In the genomic region with DNA sequence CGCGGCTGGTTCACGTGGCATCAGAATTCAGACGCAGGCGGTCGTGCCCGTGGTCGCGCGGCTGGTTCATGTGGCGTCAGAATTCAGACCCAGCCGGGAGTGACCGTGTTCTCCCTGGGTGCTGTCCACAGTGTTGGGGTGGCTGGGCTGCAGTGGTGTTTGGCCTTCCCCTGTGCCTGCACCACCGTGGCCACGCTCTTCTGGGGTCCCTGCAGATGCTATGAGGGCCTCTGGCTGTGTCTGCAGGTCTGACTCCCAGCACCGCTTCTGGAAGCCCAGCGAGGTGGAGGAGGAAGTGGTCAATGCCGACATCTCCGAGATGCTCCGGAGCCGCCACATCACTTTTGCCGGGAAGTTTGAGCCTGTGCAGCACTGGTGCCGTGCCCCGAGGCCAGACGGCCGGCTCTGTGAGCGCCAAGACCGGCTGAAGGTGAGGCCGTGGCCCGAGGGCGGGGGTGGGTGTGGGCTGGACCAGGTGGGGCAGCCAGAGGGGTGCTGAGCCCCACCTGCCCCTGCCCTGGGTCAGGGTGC, we compare ENCODE assay signal across 26 cellular contexts. TPM values are rescaled to one million over a fixed set of nuclear protein-coding genes. Genes with fewer than 3 reads are reported as not detected.
"Had no signal": no experiment of that assay in that cellular context is flagged by ENCODE, and none has a peak within 500 bp of the region (broad histone marks: within the 10 kb centered on the region; RNA-seq: fewer than 3 reads in every experiment).

No MANE protein-coding gene starts in this region.

- H3K4me3 Mint-ChIP-seq: activated CD4-positive, alpha-beta T cell treated with anti-CD3 and anti-CD28 coated beads for 36 hours; activated T-cell treated with anti-CD3 and anti-CD28 coated beads, Interleukin-2, amount 50 U/mL, for 4 hours; dendritic cell treated with granulocyte-macrophage colony-stimulating factor and Interleukin-4, amounts not matched to agents 40 ng/mL and 50 ng/mL, for 4 days; naive B cell; neural progenitor cell; stimulated activated effector memory CD8-positive, alpha-beta T cell treated with anti-CD3 and anti-CD28 coated beads, Interleukin-12 subunit alpha, Interleukin-12 subunit beta, amount 100 ng/mL, for 72 hours had no signal

- H3K4me1 ChIP-seq: prostate gland, stomach, suprapubic skin, tibial nerve had no signal

- H3K9me3 Mint-ChIP-seq: activated T-cell treated with anti-CD3 and anti-CD28 coated beads, Interleukin-2, amount 50 U/mL, for 4 hours; activated T-helper 2 cell treated with anti-CD3 and anti-CD28 coated beads, Interferon-gamma antibody, Interleukin-2, Interleukin-4, amounts not matched to agents 10 μg/mL and 5 μg/mL and 100 μg/mL, durations not matched to agents 14 hours and 24 hours and 36 hours; dendritic cell treated with granulocyte-macrophage colony-stimulating factor and Interleukin-4, amounts not matched to agents 40 ng/mL and 50 ng/mL, for 4 days; naive B cell; neural progenitor cell; stimulated activated effector memory CD8-positive, alpha-beta T cell treated with anti-CD3 and anti-CD28 coated beads, Interleukin-12 subunit alpha, Interleukin-12 subunit beta, amount 100 ng/mL, for 72 hours had no signal

- DNase-seq: activated CD4-positive, alpha-beta T cell treated with anti-CD3 and anti-CD28 coated beads for 36 hours; activated CD4-positive, alpha-beta T cell treated with anti-CD3 and anti-CD28 coated beads, Interleukin-2, amount 50 U/mL, for 4 hours; activated CD8-positive, alpha-beta memory T cell treated with anti-CD3 and anti-CD28 coated beads for 24 hours; activated CD8-positive, alpha-beta memory T cell treated with anti-CD3 and anti-CD28 coated beads, Interleukin-2, amount 50 U/mL, for 48 hours; activated naive CD4-positive, alpha-beta T cell; activated T-cell treated with anti-CD3 and anti-CD28 coated beads, Interleukin-2, amount 50 U/mL, for 4 hours; effector CD4-positive, alpha-beta T cell; foreskin melanocyte; hippocampal formation; mesendoderm; naive B cell; stimulated activated CD4-positive, alpha-beta T cell treated with anti-CD3 and anti-CD28 coated beads, Interleukin-2, amount 100 ng/mL, for 24 hours; stomach had no signal

- H3K4me3 ChIP-seq: cardiac muscle cell, neural progenitor cell, prostate gland, skin epidermis, stomach, suprapubic skin, tibial nerve had no signal

- H3K9me3 ChIP-seq: prostate gland, stomach, suprapubic skin, tibial nerve had no signal

- H3K27me3 ChIP-seq: cardiac muscle cell, neural progenitor cell, stomach, suprapubic skin, tibial nerve had no signal

- H3K27ac Mint-ChIP-seq: activated CD4-positive, alpha-beta T cell treated with anti-CD3 and anti-CD28 coated beads for 36 hours; activated T-helper 2 cell treated with anti-CD3 and anti-CD28 coated beads, Interferon-gamma antibody, Interleukin-2, Interleukin-4, amounts not matched to agents 10 μg/mL and 5 μg/mL and 100 μg/mL, durations not matched to agents 14 hours and 24 hours and 36 hours; dendritic cell treated with granulocyte-macrophage colony-stimulating factor and Interleukin-4, amounts not matched to agents 40 ng/mL and 50 ng/mL, for 4 days; neural progenitor cell; stimulated activated effector memory CD8-positive, alpha-beta T cell treated with anti-CD3 and anti-CD28 coated beads, Interleukin-12 subunit alpha, Interleukin-12 subunit beta, amount 100 ng/mL, for 72 hours had no signal

- H3K4me1 Mint-ChIP-seq: activated CD4-positive, alpha-beta T cell treated with anti-CD3 and anti-CD28 coated beads for 36 hours; naive B cell; stimulated activated effector memory CD8-positive, alpha-beta T cell treated with anti-CD3 and anti-CD28 coated beads, Interleukin-12 subunit alpha, Interleukin-12 subunit beta, amount 100 ng/mL, for 72 hours had no signal

- H3K27ac ChIP-seq: cardiac muscle cell, neural progenitor cell, prostate gland, skin epidermis, stomach, suprapubic skin, tibial nerve had no signal

- H3K36me3 Mint-ChIP-seq: naive B cell; neural progenitor cell; stimulated activated effector memory CD8-positive, alpha-beta T cell treated with anti-CD3 and anti-CD28 coated beads, Interleukin-12 subunit alpha, Interleukin-12 subunit beta, amount 100 ng/mL, for 72 hours had no signal

- ATAC-seq: activated CD4-positive, alpha-beta T cell treated with anti-CD3 and anti-CD28 coated beads for 36 hours; activated T-cell treated with anti-CD3 and anti-CD28 coated beads, Interleukin-2, amount 50 U/mL, for 4 hours; esophagus mucosa; stimulated activated effector memory CD8-positive, alpha-beta T cell treated with anti-CD3 and anti-CD28 coated beads, Interleukin-12 subunit alpha, Interleukin-12 subunit beta, amount 100 ng/mL, for 72 hours had no signal

- H3K36me3 ChIP-seq: cardiac muscle cell, neural progenitor cell had no signal

- H3K27me3 Mint-ChIP-seq: activated CD4-positive, alpha-beta T cell treated with anti-CD3 and anti-CD28 coated beads for 36 hours; dendritic cell treated with granulocyte-macrophage colony-stimulating factor and Interleukin-4, amounts not matched to agents 40 ng/mL and 50 ng/mL, for 4 days; naive B cell had no signal

RNA-seq across cellular contexts. Expression of a gene that starts 26.4 kb away (rescaled TPM):
- total RNA-seq: activated CD4-positive, alpha-beta T cell treated with anti-CD3 and anti-CD28 coated beads for 36 hours; activated T-cell treated with anti-CD3 and anti-CD28 coated beads, Interleukin-2, amount 50 U/mL, for 4 hours; activated T-helper 2 cell treated with anti-CD3 and anti-CD28 coated beads, Interferon-gamma antibody, Interleukin-2, Interleukin-4, amounts not matched to agents 10 μg/mL and 5 μg/mL and 100 μg/mL, durations not matched to agents 14 hours and 24 hours and 36 hours; cardiac muscle cell; esophagus mucosa; lower leg skin; mucosa of gallbladder; osteocyte; prostate gland; stomach; suprapubic skin; tibial nerve had no signal
- polyA plus RNA-seq: cardiac muscle cell, stomach had no signal
